7 cellular contexts compared by ENCODE assay signal in genomic region chr7:100428199-100428966, GRCh38. TPM values are rescaled to one million over a fixed set of nuclear protein-coding genes. Genes with fewer than 3 reads are reported as not detected.
DNase-seq lines count a peak whose midpoint lies in the region; ATAC-seq and TF ChIP-seq lines count a peak whose summit lies in the region.

Gene ZCWPW1, minus strand, starts transcription at chr7:100428703. Its CDS starts 8,054 bp downstream, at chr7:100420649.

- DNase-seq in NCI-H2107 treated with DMSO at 0.1 percent for 48 hours (lab: John Stamatoyannopoulos, UW; ENCODE audit: unreplicated experiment) (peak; percentile 94), UCSD-AML1 (lab: John Stamatoyannopoulos, UW; ENCODE audit: unreplicated experiment) (peak; percentile 89), brain microvascular endothelial cell (peak; percentile 96), iPS DF 6.9 (ENCODE audit: low read depth, low spot score) (peak; percentile 95), sigmoid colon (peak; percentile 99)

- H3K27ac ChIP-seq in brain microvascular endothelial cell (peak within 1 kb of the TSS; percentile 96), iPS DF 6.9 (ENCODE audit: low read length) (no peak within 1 kb of the TSS), sigmoid colon (peak within 1 kb of the TSS; percentile 91 to 100 (median 99))

- H3K27me3 ChIP-seq in brain microvascular endothelial cell (replicated peaks) (no peaks in the 10 kb centered on the region), iPS DF 6.9 (ENCODE audit: control insufficient read depth, insufficient read depth, low read length) (peaks cover 4% of the 10 kb centered on the region; the same call in 1 of the 2 replicates), sigmoid colon (no peaks in the 10 kb centered on the region)

- in situ Hi-C loops in brain microvascular endothelial cell (cut with HindIII; ENCODE audit: low pct_ligation_motif_present, low sequenced_read_pairs): no loop called here

- H3K9me3 ChIP-seq in iPS DF 6.9 (ENCODE audit: control insufficient read depth, insufficient read depth, low read length) (no peaks in the 10 kb centered on the region), sigmoid colon (no peaks in the 10 kb centered on the region)

- TF ChIP-seq POLR2A in GM18526 (IDR thresholded peaks at IDR 0.05; ENCODE audit: extremely low read depth, insufficient read length) (peak; percentile 100), sigmoid colon (IDR thresholded peaks at IDR 0.05) (peak; percentile 100)

- peaks cover 6% of the 10 kb centered on the region for H3K4me1 ChIP-seq in iPS DF 6.9 (ENCODE audit: control insufficient read depth, insufficient read depth, low read length)
- peaks cover 0 to 35% (median 30%) of the 10 kb centered on the region in 4 donors for H3K4me1 ChIP-seq in sigmoid colon

- intact Hi-C loops in sigmoid colon (cut with DNase I): no loop called here

- TF ChIP-seq CTCF in brain microvascular endothelial cell (IDR thresholded peaks at IDR 0.05; ENCODE audit: low read depth, low read length, missing control alignments) (no peak), sigmoid colon (IDR thresholded peaks at IDR 0.05) (no peak)

- H3K36me3 ChIP-seq in brain microvascular endothelial cell (replicated peaks) (peaks cover 5% of the 10 kb centered on the region), iPS DF 6.9 (ENCODE audit: control insufficient read depth, insufficient read depth, low read length) (peaks cover 11% of the 10 kb centered on the region), sigmoid colon (peaks cover 1 to 16% (median 7%) of the 10 kb centered on the region in 4 donors)

- no CpG with 5 or more reads among the region's 66 CpGs for WGBS in iPS DF 6.9 (ENCODE audit: insufficient coverage, insufficient read length)
- 1% methylated on average over 66 of the region's 66 CpGs for WGBS in sigmoid colon, 2 donors

- peak in 1 of 4 donors; percentile 8 for TF ChIP-seq EP300 in sigmoid colon (IDR thresholded peaks at IDR 0.05)

- H3K4me3 ChIP-seq in brain microvascular endothelial cell (ENCODE audit: low read depth, low read length) (peak within 1 kb of the TSS; percentile 66), iPS DF 6.9 (ENCODE audit: low read length) (peak within 1 kb of the TSS; percentile 77; the same call in 1 of the 2 replicates), sigmoid colon (peak within 1 kb of the TSS; percentile 61 to 98 (median 88))

- ATAC-seq in HG03064 (IDR thresholded peaks at IDR 0.05; ENCODE audit: low read depth, unreplicated experiment): peak; percentile 42

RNA-seq across cellular contexts. Expression of gene ZCWPW1, which starts in this region (rescaled TPM):
- total RNA-seq in sigmoid colon: 1 to 10 TPM; 3.8 to 9.4 (median 6.2) TPM
- polyA plus RNA-seq in sigmoid colon: 1 to 10 TPM; 1.2 to 6.2 (median 5.4) TPM
